Comparison of ENCODE assay signal across 2 cellular contexts in the genomic region with DNA sequence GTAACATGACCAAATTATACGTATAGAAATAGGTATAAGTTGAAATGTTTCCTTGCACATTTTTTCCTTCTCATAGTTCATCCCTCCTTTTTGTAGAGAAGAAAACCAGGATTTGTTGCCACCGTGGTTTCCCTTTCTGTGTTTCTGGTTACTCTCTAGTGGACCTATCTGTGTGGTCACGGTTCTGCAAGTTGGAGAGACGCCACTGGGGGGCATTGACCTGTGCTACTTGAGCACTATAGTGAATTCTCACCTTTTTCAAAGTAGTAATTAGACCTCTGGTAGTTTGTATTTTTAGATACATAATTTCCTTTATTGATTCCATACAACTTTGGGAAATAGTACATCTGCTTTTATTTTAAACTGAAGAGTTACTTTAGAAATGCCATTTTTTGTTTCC.
TF ChIP-seq lines count a peak whose summit lies in the region.

No MANE protein-coding gene starts in this region.

TF ChIP-seq in HepG2, 621 proteins besides CTCF, POLR2A, EP300 and RAD21 (continues in another document):
- TF ChIP-seq CENPT (CRISPR knock-in tag; IDR thresholded peaks at IDR 0.05; ENCODE audit: low read depth) (no peak), FLYWCH1 (CRISPR knock-in tag; IDR thresholded peaks at IDR 0.05) (no peak), TP53 (CRISPR knock-in tag; conservative IDR thresholded peaks at IDR 0.05) (no peak), ZNF891 (CRISPR knock-in tag; IDR thresholded peaks at IDR 0.05) (no peak), ZNF292 (CRISPR knock-in tag; IDR thresholded peaks at IDR 0.05; ENCODE audit: borderline replicate concordance, low read depth) (no peak), ZNF850 (CRISPR knock-in tag; conservative IDR thresholded peaks at IDR 0.05) (no peak), ZNF318 (CRISPR knock-in tag; IDR thresholded peaks at IDR 0.05) (no peak), HCFC1 (IDR thresholded peaks at IDR 0.05; ENCODE audit: low read depth, low read length) (no peak), RBM22 (optimal IDR thresholded peaks at IDR 0.05; ENCODE audit: low read length) (no peak), SP140L (CRISPR knock-in tag; IDR thresholded peaks at IDR 0.05; ENCODE audit: borderline replicate concordance) (no peak), HMG20A (CRISPR knock-in tag; IDR thresholded peaks at IDR 0.05; ENCODE audit: borderline replicate concordance) (no peak), CREBL2 (CRISPR knock-in tag; IDR thresholded peaks at IDR 0.05; ENCODE audit: borderline replicate concordance) (no peak), TEAD2 (CRISPR knock-in tag; IDR thresholded peaks at IDR 0.05) (no peak), RFX1 (IDR thresholded peaks at IDR 0.05) (no peak)
- TF ChIP-seq, protein P1, sequence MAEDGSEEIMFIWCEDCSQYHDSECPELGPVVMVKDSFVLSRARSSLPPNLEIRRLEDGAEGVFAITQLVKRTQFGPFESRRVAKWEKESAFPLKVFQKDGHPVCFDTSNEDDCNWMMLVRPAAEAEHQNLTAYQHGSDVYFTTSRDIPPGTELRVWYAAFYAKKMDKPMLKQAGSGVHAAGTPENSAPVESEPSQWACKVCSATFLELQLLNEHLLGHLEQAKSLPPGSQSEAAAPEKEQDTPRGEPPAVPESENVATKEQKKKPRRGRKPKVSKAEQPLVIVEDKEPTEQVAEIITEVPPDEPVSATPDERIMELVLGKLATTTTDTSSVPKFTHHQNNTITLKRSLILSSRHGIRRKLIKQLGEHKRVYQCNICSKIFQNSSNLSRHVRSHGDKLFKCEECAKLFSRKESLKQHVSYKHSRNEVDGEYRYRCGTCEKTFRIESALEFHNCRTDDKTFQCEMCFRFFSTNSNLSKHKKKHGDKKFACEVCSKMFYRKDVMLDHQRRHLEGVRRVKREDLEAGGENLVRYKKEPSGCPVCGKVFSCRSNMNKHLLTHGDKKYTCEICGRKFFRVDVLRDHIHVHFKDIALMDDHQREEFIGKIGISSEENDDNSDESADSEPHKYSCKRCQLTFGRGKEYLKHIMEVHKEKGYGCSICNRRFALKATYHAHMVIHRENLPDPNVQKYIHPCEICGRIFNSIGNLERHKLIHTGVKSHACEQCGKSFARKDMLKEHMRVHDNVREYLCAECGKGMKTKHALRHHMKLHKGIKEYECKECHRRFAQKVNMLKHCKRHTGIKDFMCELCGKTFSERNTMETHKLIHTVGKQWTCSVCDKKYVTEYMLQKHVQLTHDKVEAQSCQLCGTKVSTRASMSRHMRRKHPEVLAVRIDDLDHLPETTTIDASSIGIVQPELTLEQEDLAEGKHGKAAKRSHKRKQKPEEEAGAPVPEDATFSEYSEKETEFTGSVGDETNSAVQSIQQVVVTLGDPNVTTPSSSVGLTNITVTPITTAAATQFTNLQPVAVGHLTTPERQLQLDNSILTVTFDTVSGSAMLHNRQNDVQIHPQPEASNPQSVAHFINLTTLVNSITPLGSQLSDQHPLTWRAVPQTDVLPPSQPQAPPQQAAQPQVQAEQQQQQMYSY (CRISPR knock-in tag; IDR thresholded peaks at IDR 0.05) = no peak

TF ChIP-seq in H1, 55 proteins besides CTCF, POLR2A, EP300 and RAD21:
- no peak for TF ChIP-seq ATF3 (IDR thresholded peaks at IDR 0.05; ENCODE audit: insufficient read depth, low read depth, low read length)
- TF ChIP-seq JUND (IDR thresholded peaks at IDR 0.05; ENCODE audit: low read length) = no peak
- no peak for TF ChIP-seq TCF12 (IDR thresholded peaks at IDR 0.05; ENCODE audit: low read depth, low read length)
- no peak for TF ChIP-seq JUN (IDR thresholded peaks at IDR 0.05; ENCODE audit: low read depth, low read length)
- TF ChIP-seq FOSL1 (IDR thresholded peaks at IDR 0.05; ENCODE audit: insufficient read depth, low read depth, low read length) = no peak
- no peak for TF ChIP-seq TAF7 (optimal IDR thresholded peaks at IDR 0.05; ENCODE audit: borderline replicate concordance, low read depth, low read length)
- TF ChIP-seq RXRA (IDR thresholded peaks at IDR 0.05; ENCODE audit: insufficient read depth, low read depth, low read length) = no peak
- TF ChIP-seq ZNF274 (IDR thresholded peaks at IDR 0.05; ENCODE audit: borderline replicate concordance, extremely low read depth, low read length) = no peak
- no peak for TF ChIP-seq BACH1 (IDR thresholded peaks at IDR 0.05; ENCODE audit: low read length)
- TF ChIP-seq HDAC6 (IDR thresholded peaks at IDR 0.05; ENCODE audit: low read depth, low read length) = no peak
- TF ChIP-seq CHD1 (IDR thresholded peaks at IDR 0.05; ENCODE audit: low read depth, low read length) = no peak
- no peak for TF ChIP-seq SIX5 (IDR thresholded peaks at IDR 0.05; ENCODE audit: low read depth, low read length)
- no peak for TF ChIP-seq SIN3A (conservative IDR thresholded peaks at IDR 0.05 in 1 of 2, IDR thresholded peaks at IDR 0.05 in 1 of 2; ENCODE audit: low read depth in 1 of 2, low read length in 2 of 2)
- no peak for TF ChIP-seq CEBPB (IDR thresholded peaks at IDR 0.05; ENCODE audit: low read depth, low read length)
- TF ChIP-seq, protein P2, sequence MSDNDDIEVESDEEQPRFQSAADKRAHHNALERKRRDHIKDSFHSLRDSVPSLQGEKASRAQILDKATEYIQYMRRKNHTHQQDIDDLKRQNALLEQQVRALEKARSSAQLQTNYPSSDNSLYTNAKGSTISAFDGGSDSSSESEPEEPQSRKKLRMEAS (IDR thresholded peaks at IDR 0.05) = no peak
- no peak for TF ChIP-seq BCL11A (IDR thresholded peaks at IDR 0.05; ENCODE audit: low read depth in 2 of 2, low read length in 2 of 2)
